ENCODE assay signal across 8 cellular contexts in genomic region chr5:138354926-138355378, GRCh38. TPM values are rescaled to one million over a fixed set of nuclear protein-coding genes. Genes with fewer than 3 reads are reported as not detected.
A peak's percentile ranks its signal among the peaks of the same experiment; 100 is the strongest.
DNase-seq lines count a peak whose midpoint lies in the region; ATAC-seq and TF ChIP-seq lines count a peak whose summit lies in the region.

No MANE protein-coding gene starts in this region.

- H3K27ac Mint-ChIP-seq in HFFc6, result peak overlapping the region; percentile 95
- H3K27ac Mint-ChIP-seq in progenitor cell of endocrine pancreas, result peak overlapping the region; percentile 96

- H3K4me1 Mint-ChIP-seq in HFFc6 (ENCODE audit: low read depth) (peaks cover 47% of the 10 kb centered on the region), progenitor cell of endocrine pancreas (ENCODE audit: low read depth) (peaks cover 18% of the 10 kb centered on the region)
- H3K4me1 Mint-ChIP-seq in activated T-cell treated with anti-CD3 and anti-CD28 coated beads, Interleukin-2, amount 50 U/mL, for 4 hours (ENCODE audit: low read depth), result peaks cover 52% of the 10 kb centered on the region

- peaks cover 26% of the 10 kb centered on the region for H3K36me3 Mint-ChIP-seq in HFFc6 (ENCODE audit: low read depth)
- H3K36me3 Mint-ChIP-seq in activated T-cell treated with anti-CD3 and anti-CD28 coated beads, Interleukin-2, amount 50 U/mL, for 4 hours (ENCODE audit: insufficient read depth), result peaks cover 4% of the 10 kb centered on the region
- H3K36me3 Mint-ChIP-seq in progenitor cell of endocrine pancreas (ENCODE audit: insufficient read depth), result peaks cover 18% of the 10 kb centered on the region

- H3K4me3 Mint-ChIP-seq in HFFc6 (peak overlapping the region; percentile 98), progenitor cell of endocrine pancreas (ENCODE audit: low read depth) (peak overlapping the region; percentile 92)
- H3K4me3 Mint-ChIP-seq in activated T-cell treated with anti-CD3 and anti-CD28 coated beads, Interleukin-2, amount 50 U/mL, for 4 hours, result peak overlapping the region; percentile 91

- H3K27me3 Mint-ChIP-seq in HFFc6 (ENCODE audit: insufficient read depth) (no peaks in the 10 kb centered on the region; the same call in 1 of the 2 replicates), progenitor cell of endocrine pancreas (no peaks in the 10 kb centered on the region)
- no peaks in the 10 kb centered on the region for H3K27me3 Mint-ChIP-seq in activated T-cell treated with anti-CD3 and anti-CD28 coated beads, Interleukin-2, amount 50 U/mL, for 4 hours (ENCODE audit: low read depth)

- peak; percentile 60 to 64 for ATAC-seq in activated T-cell treated with anti-CD3 and anti-CD28 coated beads, Interleukin-2, amount 50 U/mL, for 4 hours
- ATAC-seq in HG03045 (IDR thresholded peaks at IDR 0.05; ENCODE audit: unreplicated experiment), result no peak

- H3K9me3 Mint-ChIP-seq in HFFc6 (peaks cover 9% of the 10 kb centered on the region), progenitor cell of endocrine pancreas (ENCODE audit: low read depth) (peaks cover 13% of the 10 kb centered on the region)
- peaks cover 6% of the 10 kb centered on the region for H3K9me3 Mint-ChIP-seq in activated T-cell treated with anti-CD3 and anti-CD28 coated beads, Interleukin-2, amount 50 U/mL, for 4 hours

- peak overlapping the region; percentile 91 for H3K4me3 ChIP-seq in fibroblast of pulmonary artery (replicated peaks; ENCODE audit: low read depth, low read length)

- peak; percentile 60 for DNase-seq in GM04503 (ENCODE audit: low read depth)
- peak; percentile 84 for DNase-seq in HFFc6
- peak; percentile 58 for DNase-seq in NOMO-1 treated with DMSO at 0.1 percent for 48 hours (lab: John Stamatoyannopoulos, UW; ENCODE audit: unreplicated experiment)
- peak; percentile 29 for DNase-seq in activated T-cell treated with anti-CD3 and anti-CD28 coated beads, Interleukin-2, amount 50 U/mL, for 4 hours
- peak; percentile 83 for DNase-seq in fibroblast of pulmonary artery (ENCODE audit: low read depth)
- DNase-seq in progenitor cell of endocrine pancreas (ENCODE audit: low spot score, unreplicated experiment), result no peak
- no peak for DNase-seq in NCI-H2029 (lab: John Stamatoyannopoulos, UW)

- TF ChIP-seq CTCF in HFFc6 (IDR thresholded peaks at IDR 0.05) (peak; percentile 61), fibroblast of pulmonary artery (IDR thresholded peaks at IDR 0.05; ENCODE audit: low read length, missing control alignments) (no peak), progenitor cell of endocrine pancreas (IDR thresholded peaks at IDR 0.05; ENCODE audit: unreplicated experiment) (no peak)

RNA-seq across cellular contexts. Expression of gene KDM3B, which starts 2.5 kb away (rescaled TPM):
- total RNA-seq in HFFc6 (2021; fragmentation: NEBNext Ultra II Directional; extraction: Animal tissue kit (Norgen Biotek cat#: 25700)), result 10 to 100 TPM; 29.0 to 37.8 (median 33.3) TPM
- 10 to 100 TPM; 33.6 to 35.6 (median 34.4) TPM for total RNA-seq in activated T-cell treated with anti-CD3 and anti-CD28 coated beads, Interleukin-2, amount 50 U/mL, for 4 hours
- total RNA-seq in progenitor cell of endocrine pancreas, result 118 and 126 TPM in 2 replicates

RNA-seq across cellular contexts. Expression of gene FAM53C, which starts 16.9 kb away (rescaled TPM):
- total RNA-seq in HFFc6 (2021; fragmentation: NEBNext Ultra II Directional; extraction: Animal tissue kit (Norgen Biotek cat#: 25700)), result 10 to 100 TPM; 28.7 to 34.4 (median 29.7) TPM
- total RNA-seq in activated T-cell treated with anti-CD3 and anti-CD28 coated beads, Interleukin-2, amount 50 U/mL, for 4 hours, result 10 to 100 TPM; 22.2 to 25.6 (median 25.4) TPM
- 56.6 TPM in 2 replicates for total RNA-seq in progenitor cell of endocrine pancreas

RNA-seq across cellular contexts. Expression of gene CDC25C, which starts 23.3 kb away (rescaled TPM):
- 10 to 100 TPM in 1 of 6 experiments, 1 to 10 TPM in 5; 4.1 to 10.5 (median 8.7) TPM for total RNA-seq in HFFc6 (2021; fragmentation: NEBNext Ultra II Directional; extraction: Animal tissue kit (Norgen Biotek cat#: 25700))
- 1 to 10 TPM in 2 of 3 donors, under 1 TPM in 1; 0.69 to 1.3 (median 1.2) TPM for total RNA-seq in activated T-cell treated with anti-CD3 and anti-CD28 coated beads, Interleukin-2, amount 50 U/mL, for 4 hours
- 10.6 and 11.5 TPM in 2 replicates for total RNA-seq in progenitor cell of endocrine pancreas

Comparison
In these comparisons a context has a peak if more than half of its experiments do, and no peak if none do; other contexts are left out.
1. DNase-seq: peak in GM04503 (single experiment), HFFc6 (single experiment), NOMO-1 treated with DMSO at 0.1 percent for 48 hours (single experiment), activated T-cell treated with anti-CD3 and anti-CD28 coated beads, Interleukin-2, amount 50 U/mL, for 4 hours (single experiment) and fibroblast of pulmonary artery (single experiment); none in progenitor cell of endocrine pancreas (single experiment) and NCI-H2029 (single experiment).
2. Peak in every context shown above with its lines, with median percentiles within 50 percentile points of each other: H3K4me3 Mint-ChIP-seq.